In the genomic region with DNA sequence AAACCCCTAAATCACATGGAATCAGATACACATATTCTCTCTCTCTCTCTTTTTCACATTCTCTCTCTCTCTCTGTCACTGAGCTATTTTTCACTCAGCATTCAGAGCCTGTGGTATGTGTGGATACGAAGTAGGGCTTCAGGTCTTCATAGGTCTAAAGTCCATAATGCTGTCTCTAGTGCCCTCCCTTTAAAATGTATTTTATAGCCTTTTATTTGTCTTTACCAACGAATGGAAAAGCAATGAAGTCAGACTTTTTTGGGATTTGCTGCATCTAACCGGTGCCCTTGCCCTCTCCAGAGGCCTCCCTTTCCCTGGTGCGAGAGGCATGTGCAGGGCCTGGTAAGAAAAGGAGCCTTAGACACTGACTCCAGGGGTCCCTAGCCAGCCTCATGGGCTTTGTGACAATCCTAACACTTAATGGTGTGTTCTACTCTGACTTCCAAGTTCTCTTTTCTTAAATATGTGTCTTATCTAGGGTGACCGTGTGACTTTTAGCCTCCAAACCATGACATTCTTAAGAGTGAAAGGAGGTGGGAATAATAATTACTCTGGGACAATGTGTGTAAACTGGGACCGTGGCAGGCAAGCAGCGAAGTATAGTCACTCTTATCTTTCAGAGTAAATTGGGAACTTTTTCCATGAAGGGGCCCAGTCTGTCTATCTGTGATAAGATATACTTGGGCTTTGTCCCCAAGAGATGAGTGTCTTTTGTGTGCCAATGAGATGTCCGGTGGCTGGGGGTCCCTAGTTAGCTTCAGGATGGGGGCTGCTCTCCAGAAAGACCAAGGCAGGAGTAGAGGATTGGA, we compare ENCODE assay signal across 1 cellular context.
TF ChIP-seq lines count a peak whose summit lies in the region.

No MANE protein-coding gene starts in this region.

TF ChIP-seq in GM23338, 12 proteins besides CTCF, POLR2A, EP300 and RAD21:
- TF ChIP-seq, protein P1, sequence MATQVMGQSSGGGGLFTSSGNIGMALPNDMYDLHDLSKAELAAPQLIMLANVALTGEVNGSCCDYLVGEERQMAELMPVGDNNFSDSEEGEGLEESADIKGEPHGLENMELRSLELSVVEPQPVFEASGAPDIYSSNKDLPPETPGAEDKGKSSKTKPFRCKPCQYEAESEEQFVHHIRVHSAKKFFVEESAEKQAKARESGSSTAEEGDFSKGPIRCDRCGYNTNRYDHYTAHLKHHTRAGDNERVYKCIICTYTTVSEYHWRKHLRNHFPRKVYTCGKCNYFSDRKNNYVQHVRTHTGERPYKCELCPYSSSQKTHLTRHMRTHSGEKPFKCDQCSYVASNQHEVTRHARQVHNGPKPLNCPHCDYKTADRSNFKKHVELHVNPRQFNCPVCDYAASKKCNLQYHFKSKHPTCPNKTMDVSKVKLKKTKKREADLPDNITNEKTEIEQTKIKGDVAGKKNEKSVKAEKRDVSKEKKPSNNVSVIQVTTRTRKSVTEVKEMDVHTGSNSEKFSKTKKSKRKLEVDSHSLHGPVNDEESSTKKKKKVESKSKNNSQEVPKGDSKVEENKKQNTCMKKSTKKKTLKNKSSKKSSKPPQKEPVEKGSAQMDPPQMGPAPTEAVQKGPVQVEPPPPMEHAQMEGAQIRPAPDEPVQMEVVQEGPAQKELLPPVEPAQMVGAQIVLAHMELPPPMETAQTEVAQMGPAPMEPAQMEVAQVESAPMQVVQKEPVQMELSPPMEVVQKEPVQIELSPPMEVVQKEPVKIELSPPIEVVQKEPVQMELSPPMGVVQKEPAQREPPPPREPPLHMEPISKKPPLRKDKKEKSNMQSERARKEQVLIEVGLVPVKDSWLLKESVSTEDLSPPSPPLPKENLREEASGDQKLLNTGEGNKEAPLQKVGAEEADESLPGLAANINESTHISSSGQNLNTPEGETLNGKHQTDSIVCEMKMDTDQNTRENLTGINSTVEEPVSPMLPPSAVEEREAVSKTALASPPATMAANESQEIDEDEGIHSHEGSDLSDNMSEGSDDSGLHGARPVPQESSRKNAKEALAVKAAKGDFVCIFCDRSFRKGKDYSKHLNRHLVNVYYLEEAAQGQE (IDR thresholded peaks at IDR 0.05; ENCODE audit: unreplicated experiment): no peak
